ENCODE assay signal across 13 cellular contexts in genomic region chr14:92693998-92694780, GRCh38. TPM values are rescaled to one million over a fixed set of nuclear protein-coding genes. Genes with fewer than 3 reads are reported as not detected.
A peak's percentile ranks its signal among the peaks of the same experiment; 100 is the strongest.
DNase-seq lines count a peak whose midpoint lies in the region; ATAC-seq, FAIRE-seq and TF ChIP-seq lines count a peak whose summit lies in the region.
"Had no signal": no experiment of that assay in that cellular context is flagged by ENCODE, and none has a peak within 500 bp of the region (broad histone marks: within the 10 kb centered on the region; RNA-seq: fewer than 3 reads in every experiment).

No MANE protein-coding gene starts in this region.

- no peak overlapping the region for H4K91ac ChIP-seq in neuronal stem cell (ENCODE audit: low read depth, low read length, poor library complexity)

- POLR2A ChIA-PET in K562 (lab: Yijun Ruan, JAX), result no interaction called here

- H4K8ac ChIP-seq in neuronal stem cell (ENCODE audit: low read depth, low read length), result no peak overlapping the region

- H3K9ac ChIP-seq in K562 (ENCODE audit: insufficient read depth in 1 of 2, low read depth in 2 of 2, low read length in 2 of 2) (no peak overlapping the region), neuronal stem cell (ENCODE audit: low read depth, low read length, poor library complexity) (no peak overlapping the region)

- TF ChIP-seq POLR2A in K562 (conservative IDR thresholded peaks at IDR 0.05), result no peak

- no peak overlapping the region for H2BK15ac ChIP-seq in neuronal stem cell (ENCODE audit: low read length)

- CTCF ChIA-PET in K562 (lab: Yijun Ruan, JAX; ENCODE audit: low intra/inter-chr PET ratio), result no interaction called here

- BruUV-seq in K562 (replicated peaks; lab: Mats Ljungman, UMichigan), result no TSS peak

- H3K79me2 ChIP-seq in K562 (ENCODE audit: control insufficient read depth, insufficient read depth, low read length) (no peaks in the 10 kb centered on the region), osteoblast (ENCODE audit: insufficient read depth, low read length) (no peaks in the 10 kb centered on the region)

- H3K23ac ChIP-seq in neuronal stem cell (ENCODE audit: low read depth, low read length, poor library complexity), result no peak overlapping the region

- H2AFZ ChIP-seq in K562 (ENCODE audit: low read depth, low read length) (no peak overlapping the region), neuronal stem cell (ENCODE audit: low read length) (peak overlapping the region; percentile 30), osteoblast (ENCODE audit: low read length) (no peak overlapping the region)

- no peak overlapping the region for H3K4me3 ChIP-seq in K562
- no peak overlapping the region for H3K4me3 ChIP-seq in neuronal stem cell (ENCODE audit: low read length in 2 of 2)
- no peak overlapping the region for H3K4me3 ChIP-seq in osteoblast (ENCODE audit: insufficient read depth, low read length)
- H3K4me3 ChIP-seq: smooth muscle cell had no signal

- no peaks in the 10 kb centered on the region for H3K36me3 ChIP-seq in K562 (ENCODE audit: control insufficient read depth, insufficient read depth, low read length)
- H3K36me3 ChIP-seq in neuronal stem cell (replicated peaks in 1 of 2; ENCODE audit: control insufficient read depth in 2 of 2, insufficient read depth in 2 of 2, low read length in 2 of 2), result no peaks in the 10 kb centered on the region
- no peaks in the 10 kb centered on the region for H3K36me3 ChIP-seq in osteoblast (ENCODE audit: insufficient read depth, low read length)

- H3K4ac ChIP-seq in neuronal stem cell (ENCODE audit: low read length), result no peak overlapping the region

- H3K9me3 ChIP-seq in K562 (replicated peaks; ENCODE audit: control insufficient read depth, insufficient read depth, low read depth, low read length), result no peaks in the 10 kb centered on the region
- no peaks in the 10 kb centered on the region for H3K9me3 ChIP-seq in neuronal stem cell (replicated peaks in 1 of 2; ENCODE audit: control insufficient read depth in 2 of 2, insufficient read depth in 1 of 2, low read depth in 1 of 2, low read length in 2 of 2)
- H3K9me3 ChIP-seq in osteoblast (ENCODE audit: low read depth, low read length), result no peaks in the 10 kb centered on the region

- no peaks in the 10 kb centered on the region for H3K9me1 ChIP-seq in K562 (ENCODE audit: control insufficient read depth, insufficient read depth, low read length)

- H3K4me1 ChIP-seq in K562 (replicated peaks in 1 of 2; ENCODE audit: control insufficient read depth in 2 of 2, insufficient read depth in 2 of 2, low read length in 2 of 2) (no peaks in the 10 kb centered on the region), neuronal stem cell (ENCODE audit: control insufficient read depth in 2 of 2, insufficient read depth in 1 of 2, low read depth in 1 of 2, low read length in 2 of 2) (no peaks in the 10 kb centered on the region), osteoblast (ENCODE audit: insufficient read depth, low read length) (peaks cover 11% of the 10 kb centered on the region)

- TF ChIP-seq EP300 in K562 (IDR thresholded peaks at IDR 0.05; ENCODE audit: low read length), result no peak

- H2BK12ac ChIP-seq in neuronal stem cell (ENCODE audit: low read length), result no peak overlapping the region

- under 1% methylated on average over 16 of the region's 17 CpGs for WGBS in K562 (ENCODE audit: insufficient coverage, low coverage, missing lambda C conversion rate)
- WGBS in neuronal stem cell (ENCODE audit: extremely low coverage in 2 of 2, insufficient read length in 2 of 2, insufficient replicate concordance in 1 of 2), 2 donors, result no CpG with 5 or more reads among the region's 17 CpGs

- no peak for FAIRE-seq in K562 (lab: Jason Lieb, UNC)

- H3K14ac ChIP-seq in neuronal stem cell (ENCODE audit: low read length), result no peak overlapping the region

- no peak for DNase-seq in activated CD4-positive, CD25-positive, alpha-beta regulatory T cell treated with anti-CD3 and anti-CD28 coated beads, Interleukin-2, amount 50 U/mL, for 72 hours
- DNase-seq in NCI-H146 treated with DMSO at 0.1 percent for 48 hours (lab: John Stamatoyannopoulos, UW; ENCODE audit: unreplicated experiment) (peak; percentile 56), K562 (ENCODE audit: extremely low read depth in 1 of 4, low spot score in 3 of 4) (peak in 1 of 4 experiments; percentile 8), neuronal stem cell (ENCODE audit: low spot score) (no peak), DMS 273 treated with DMSO at 0.1 percent for 48 hours (lab: John Stamatoyannopoulos, UW) (no peak), osteoblast (ENCODE audit: insufficient read length, low spot score, missing footprints) (no peak), A172 (ENCODE audit: low spot score) (no peak)
- DNase-seq: activated naive CD8-positive, alpha-beta T cell treated with anti-CD3 and anti-CD28 coated beads, Interleukin-2, amount 10 ng/mL, durations not matched to agents 7 days and 5 days; AML-193; H9 had no signal

- no peak for TF ChIP-seq RAD21 in K562 (CRISPR knock-in tag; conservative IDR thresholded peaks at IDR 0.05 in 1 of 2, IDR thresholded peaks at IDR 0.05 in 1 of 2)

- in situ Hi-C loops in K562 (cut with MboI), result no loop called here

- no peak overlapping the region for H3K27ac ChIP-seq in K562 (ENCODE audit: extremely low read depth, low read depth, low read length)
- H3K27ac ChIP-seq in neuronal stem cell (replicated peaks; ENCODE audit: low read length), result no peak overlapping the region
- no peak overlapping the region for H3K27ac ChIP-seq in osteoblast (ENCODE audit: low read depth, low read length)

- H3K18ac ChIP-seq in neuronal stem cell (ENCODE audit: low read length), result no peak overlapping the region

- peak overlapping the region; percentile 47 for H2BK120ac ChIP-seq in neuronal stem cell (ENCODE audit: low read depth, low read length)

- H3K79me1 ChIP-seq in neuronal stem cell (ENCODE audit: low read depth, low read length), result no peaks in the 10 kb centered on the region

- no peak overlapping the region for H2BK5ac ChIP-seq in neuronal stem cell (ENCODE audit: low read length)

- H3K27me3 ChIP-seq in K562 (ENCODE audit: control insufficient read depth in 2 of 2, insufficient read depth in 2 of 2, low read length in 2 of 2), result peaks cover 0 to 31% of the 10 kb centered on the region in 2 experiments; a peak in 3 of 5 replicates
- peaks cover 0 to 3% (median 0%) of the 10 kb centered on the region in 3 experiments for H3K27me3 ChIP-seq in neuronal stem cell (ENCODE audit: control insufficient read depth in 3 of 3, insufficient read depth in 3 of 3, low read depth in 1 of 3, low read length in 3 of 3)
- H3K27me3 ChIP-seq in osteoblast (ENCODE audit: insufficient read depth, low read length), result peaks cover 6% of the 10 kb centered on the region

- H2AK5ac ChIP-seq in neuronal stem cell (ENCODE audit: low read depth, low read length), result no peak overlapping the region

- intact Hi-C loops in K562 (cut with micrococcal nuclease), result no loop called here

- H4K20me1 ChIP-seq in K562 (replicated peaks; ENCODE audit: control insufficient read depth, insufficient read depth, low read length), result no peaks in the 10 kb centered on the region
- H4K20me1 ChIP-seq in osteoblast (ENCODE audit: insufficient read depth, low read length), result peaks cover 2% of the 10 kb centered on the region

- no peak for TF ChIP-seq CTCF in K562 (IDR thresholded peaks at IDR 0.05 in 2 of 3, conservative IDR thresholded peaks at IDR 0.05 in 1 of 3; ENCODE audit: insufficient read depth in 2 of 3, low read depth in 1 of 3, low read length in 3 of 3)
- no peak for TF ChIP-seq CTCF in osteoblast (IDR thresholded peaks at IDR 0.05; ENCODE audit: extremely low read depth, low read depth, low read length)

- H3K4me2 ChIP-seq in K562 (ENCODE audit: insufficient read depth, low read length), result no peak overlapping the region
- H3K4me2 ChIP-seq in neuronal stem cell (ENCODE audit: insufficient read depth, low read length, poor library complexity, severe bottlenecking), result no peak overlapping the region
- H3K4me2 ChIP-seq in osteoblast (ENCODE audit: insufficient read depth, low read length), result no peak overlapping the region
- H3K4me2 ChIP-seq: smooth muscle cell had no signal

- peak; percentile 76 to 77 for ATAC-seq in activated CD4-positive, CD25-positive, alpha-beta regulatory T cell treated with anti-CD3 and anti-CD28 coated beads, Interleukin-2, amount 50 U/mL, for 24 hours
- no peak for ATAC-seq in K562
- ATAC-seq: WTC11 had no signal

TF ChIP-seq in K562, 482 proteins besides CTCF, POLR2A, EP300 and RAD21 (continues in another document):
- TF ChIP-seq FOSL1 (tag; conservative IDR thresholded peaks at IDR 0.05) (0 out of 2 replicates have a peak, but pooled peaks have one; percentile 17), JUND (IDR thresholded peaks at IDR 0.05; ENCODE audit: borderline replicate concordance, low read depth, low read length) (no peak), JUND (tag; IDR thresholded peaks at IDR 0.05; ENCODE audit: borderline replicate concordance, low read depth, low read length) (peak; percentile 33; the same call in 1 of the 3 replicates), ZNF668 (CRISPR knock-in tag; IDR thresholded peaks at IDR 0.05) (no peak), RBM15 (IDR thresholded peaks at IDR 0.05; ENCODE audit: insufficient read depth, low read length) (no peak), TEAD2 (tag; IDR thresholded peaks at IDR 0.05) (no peak), FOXA3 (CRISPR knock-in tag; conservative IDR thresholded peaks at IDR 0.05 in 1 of 2, IDR thresholded peaks at IDR 0.05 in 1 of 2) (peak in 1 of 2 experiments; percentile 80; a peak in 2 of 4 replicates)

RNA-seq across cellular contexts. Expression of gene LGMN, which starts 54.2 kb away (rescaled TPM):
- total RNA-seq in K562 (2011; cell fraction: chromatin; rRNA removed; ENCODE audit: low replicate concordance), result 1.3 and 3.3 TPM in 2 replicates
- 3.9 and 4.8 TPM in 2 replicates for total RNA-seq in K562 (2011; cell fraction: nucleolus; rRNA removed)
- 2.0 and 3.5 TPM in 2 replicates for total RNA-seq in K562 (2011; cell fraction: nucleoplasm; rRNA removed)
- total RNA-seq in K562 (2014; rRNA removed), result 0.69 TPM in 1 of 2 replicates, not detected in the other
- 0.29 and 0.44 TPM in 2 replicates for total RNA-seq in K562 (2014; rRNA removed; fragmentation: Illumina TruSeq; extraction: Trizol)
- 0.43 and 0.53 TPM in 2 replicates for total RNA-seq in K562 (2015; rRNA removed; fragmentation: Illumina TruSeq; extraction: Trizol)
- 0.89 and 1.3 TPM in 2 replicates for total RNA-seq in K562 (2021)
- 1.4 and 14.3 TPM in 2 replicates for polyA plus RNA-seq in K562 (2011; rRNA removed)
- 1.3 and 16.1 TPM in 2 replicates for polyA plus RNA-seq in K562 (2011; cell fraction: cytosol; rRNA removed)
- 0.80 and 11.7 TPM in 2 replicates for polyA plus RNA-seq in K562 (2011; cell fraction: nucleus; rRNA removed)
- 0.91 and 2.0 TPM in 2 replicates for polyA plus RNA-seq in K562 (2012)
- 0.27 and 0.36 TPM in 2 replicates for polyA plus RNA-seq in K562 (2014; fragmentation: Illumina TruSeq; extraction: Trizol)
- polyA plus RNA-seq in K562 (2014; fragmentation: Nextera tagmentation; extraction: Ambion mirVana), result under 1 TPM in 1 of 2 experiments, not detected in 1; 0.15 TPM
- polyA plus RNA-seq in K562 (2014; rRNA removed), result 0.05 and 0.70 TPM in 2 replicates
- polyA minus RNA-seq in K562 (2011; rRNA and poly(A)+ RNA removed), result 0.56 and 10.3 TPM in 2 replicates
- 1.6 and 11.6 TPM in 2 replicates for polyA minus RNA-seq in K562 (2011; cell fraction: cytosol; rRNA and poly(A)+ RNA removed)
- 1.2 and 8.9 TPM in 2 replicates for polyA minus RNA-seq in K562 (2011; cell fraction: nucleus; rRNA and poly(A)+ RNA removed)
- 58.1 TPM for polyA plus RNA-seq in neuronal stem cell (2013, experiment 1 of 2)
- polyA plus RNA-seq in neuronal stem cell (2013, experiment 2 of 2), result 57.3 TPM
- total RNA-seq in osteoblast, result 67.5 and 89.4 TPM in 2 replicates
- total RNA-seq in A172 (2014; rRNA removed; shearing (Covaris generic)), result 13.0 and 21.3 TPM in 2 replicates
